ENCODE assay signal across 13 cellular contexts in the genomic region with DNA sequence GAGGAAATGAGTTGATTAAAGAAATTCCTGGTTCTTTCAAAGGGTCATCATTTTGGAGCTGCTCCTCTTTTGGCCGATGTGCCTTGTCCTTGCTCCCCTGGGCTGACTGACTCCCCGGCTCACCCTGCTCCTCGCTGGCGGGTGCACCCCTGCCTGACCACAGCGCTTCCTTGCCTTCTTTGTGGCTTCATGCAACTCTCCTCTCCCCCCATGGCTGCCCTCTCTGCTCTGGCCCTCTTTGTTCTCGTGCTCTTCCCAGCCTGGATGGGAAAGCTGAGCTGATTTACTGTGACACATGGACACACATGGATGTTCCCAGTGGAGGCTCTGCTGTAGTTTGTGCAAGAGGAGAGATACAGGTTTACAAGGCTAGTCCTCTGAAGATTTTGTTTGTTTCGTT.
DNase-seq lines count a peak whose midpoint lies in the region; ATAC-seq and TF ChIP-seq lines count a peak whose summit lies in the region.
"Had no signal": no experiment of that assay in that cellular context is flagged by ENCODE, and none has a peak within 500 bp of the region (broad histone marks: within the 10 kb centered on the region; RNA-seq: fewer than 3 reads in every experiment).

No MANE protein-coding gene starts in this region.

- 62 to 65% methylated on average over 7 of the region's 7 CpGs for WGBS in heart right ventricle, 2 donors
- 78 to 82% methylated on average over 4 to 6 of the region's 7 CpGs for WGBS in mesodermal cell (ENCODE audit: insufficient coverage in 2 of 2), 2 experiments
- 64 to 73% (median 66%) methylated on average over 7 of the region's 7 CpGs for WGBS in stomach, 5 donors
- WGBS in esophagus squamous epithelium, 2 donors, result 72 to 76% methylated on average over 7 of the region's 7 CpGs

- TF ChIP-seq POLR2A in stomach (IDR thresholded peaks at IDR 0.05), result no peak
- TF ChIP-seq POLR2A in esophagus squamous epithelium (IDR thresholded peaks at IDR 0.05), result no peak

- H3K9me3 ChIP-seq in left ventricle myocardium inferior (replicated peaks), result no peaks in the 10 kb centered on the region
- no peaks in the 10 kb centered on the region for H3K9me3 ChIP-seq in heart right ventricle
- no peaks in the 10 kb centered on the region for H3K9me3 ChIP-seq in WERI-Rb-1 (ENCODE audit: severe bottlenecking)
- H3K9me3 ChIP-seq in mesodermal cell (ENCODE audit: control insufficient read depth, low read length), result no peaks in the 10 kb centered on the region
- H3K9me3 ChIP-seq in stomach, result no peaks in the 10 kb centered on the region
- H3K9me3 ChIP-seq in esophagus squamous epithelium, result no peaks in the 10 kb centered on the region
- H3K9me3 ChIP-seq: psoas muscle had no signal

- no peak overlapping the region for H3K4me3 ChIP-seq in left ventricle myocardium inferior
- H3K4me3 ChIP-seq in heart right ventricle, result no peak overlapping the region
- peak overlapping the region; percentile 35 for H3K4me3 ChIP-seq in WERI-Rb-1 (ENCODE audit: low read depth, low read length)
- no peak overlapping the region for H3K4me3 ChIP-seq in mesodermal cell (ENCODE audit: extremely low read depth, insufficient read depth, low read length, poor library complexity, severe bottlenecking)
- no peak overlapping the region for H3K4me3 ChIP-seq in stomach
- no peak overlapping the region for H3K4me3 ChIP-seq in esophagus squamous epithelium
- H3K4me3 ChIP-seq: psoas muscle had no signal

- peaks cover 80% of the 10 kb centered on the region for H3K4me1 ChIP-seq in left ventricle myocardium inferior
- H3K4me1 ChIP-seq in heart right ventricle, result peaks cover 4 to 54% (median 41%) of the 10 kb centered on the region in 9 donors
- peaks cover 25% of the 10 kb centered on the region for H3K4me1 ChIP-seq in mesodermal cell (ENCODE audit: control insufficient read depth, insufficient read depth, low read length, poor library complexity, severe bottlenecking)
- peaks cover 8 to 32% (median 26%) of the 10 kb centered on the region in 4 donors for H3K4me1 ChIP-seq in stomach
- peaks cover 20 to 53% (median 21%) of the 10 kb centered on the region in 3 donors for H3K4me1 ChIP-seq in esophagus squamous epithelium

- no peak for TF ChIP-seq EP300 in stomach (IDR thresholded peaks at IDR 0.05)

- H3K27me3 ChIP-seq in left ventricle myocardium inferior (ENCODE audit: low read depth) (no peaks in the 10 kb centered on the region), heart right ventricle (peaks cover 0 to 52% (median 0%) of the 10 kb centered on the region in 7 donors), WERI-Rb-1 (ENCODE audit: insufficient read depth, low read depth, severe bottlenecking) (no peaks in the 10 kb centered on the region), stomach (peaks cover 0 to 46% (median 22%) of the 10 kb centered on the region in 3 donors), esophagus squamous epithelium (peaks cover 0 to 22% (median 0%) of the 10 kb centered on the region in 4 donors)

- TF ChIP-seq CTCF in left ventricle myocardium inferior (IDR thresholded peaks at IDR 0.05; ENCODE audit: borderline replicate concordance), result no peak
- TF ChIP-seq CTCF in heart right ventricle (IDR thresholded peaks at IDR 0.05), result no peak
- no peak for TF ChIP-seq CTCF in WERI-Rb-1 (IDR thresholded peaks at IDR 0.05; ENCODE audit: low read depth, low read length)
- no peak for TF ChIP-seq CTCF in stomach (IDR thresholded peaks at IDR 0.05)
- no peak for TF ChIP-seq CTCF in esophagus squamous epithelium (IDR thresholded peaks at IDR 0.05)

- DNase-seq in left ventricle myocardium inferior, result no peak
- no peak for DNase-seq in heart right ventricle
- peak; percentile 74 for DNase-seq in WERI-Rb-1
- DNase-seq in stomach, result no peak
- no peak for DNase-seq in NCI-H2029 (lab: John Stamatoyannopoulos, UW)
- DNase-seq in esophagus squamous epithelium (lab: John Stamatoyannopoulos, UW), result no peak
- DNase-seq: activated CD8-positive, alpha-beta memory T cell treated with anti-CD3 and anti-CD28 coated beads, Interleukin-2, amount 50 U/mL, for 4 hours; midbrain; NCI-H526 treated with DMSO at 0.1 percent for 48 hours; Right ventricle myocardium superior had no signal

- ATAC-seq in heart right ventricle (no peak), GM19452 (IDR thresholded peaks at IDR 0.05; ENCODE audit: unreplicated experiment) (no peak)
- ATAC-seq: psoas muscle had no signal

- peak overlapping the region; percentile 44 for H3K27ac ChIP-seq in left ventricle myocardium inferior (replicated peaks)
- H3K27ac ChIP-seq in heart right ventricle, result no peak overlapping the region
- H3K27ac ChIP-seq in WERI-Rb-1, result peak overlapping the region; percentile 96
- peak overlapping the region; percentile 0 for H3K27ac ChIP-seq in mesodermal cell (ENCODE audit: low read depth, low read length, severe bottlenecking)
- H3K27ac ChIP-seq in stomach, result no peak overlapping the region
- H3K27ac ChIP-seq in esophagus squamous epithelium, result no peak overlapping the region
- H3K27ac ChIP-seq: psoas muscle had no signal

- H3K36me3 ChIP-seq in left ventricle myocardium inferior, result no peaks in the 10 kb centered on the region
- H3K36me3 ChIP-seq in heart right ventricle, result no peaks in the 10 kb centered on the region
- H3K36me3 ChIP-seq in WERI-Rb-1, result peaks cover 39% of the 10 kb centered on the region
- H3K36me3 ChIP-seq in mesodermal cell (ENCODE audit: control insufficient read depth, insufficient read depth, low read length), result no peaks in the 10 kb centered on the region
- H3K36me3 ChIP-seq in stomach, result no peaks in the 10 kb centered on the region
- H3K36me3 ChIP-seq in esophagus squamous epithelium, result no peaks in the 10 kb centered on the region

- intact Hi-C loops in left ventricle myocardium inferior (cut with micrococcal nuclease) (no loop called here), heart right ventricle (cut with DNase I) (loop anchor here in 4 of 10 donors (5.0 to 10.0 kb wide), 4 partner anchors 74 to 144 kb away; no protein-coding TSS in a partner anchor), stomach (cut with DNase I; ENCODE audit: low total_unique reads) (no loop called here), esophagus squamous epithelium (cut with DNase I) (no loop called here)

Comparison
In these comparisons a context has a peak if more than half of its experiments do, and no peak if none do; other contexts are left out.
1. H3K27ac ChIP-seq: peak in left ventricle myocardium inferior (single experiment), WERI-Rb-1 (single experiment) and mesodermal cell (single experiment); none in heart right ventricle (0 of 10), stomach (0 of 5) and esophagus squamous epithelium (0 of 4).